Comparison of ENCODE assay signal across 14 cellular contexts in the genomic region with DNA sequence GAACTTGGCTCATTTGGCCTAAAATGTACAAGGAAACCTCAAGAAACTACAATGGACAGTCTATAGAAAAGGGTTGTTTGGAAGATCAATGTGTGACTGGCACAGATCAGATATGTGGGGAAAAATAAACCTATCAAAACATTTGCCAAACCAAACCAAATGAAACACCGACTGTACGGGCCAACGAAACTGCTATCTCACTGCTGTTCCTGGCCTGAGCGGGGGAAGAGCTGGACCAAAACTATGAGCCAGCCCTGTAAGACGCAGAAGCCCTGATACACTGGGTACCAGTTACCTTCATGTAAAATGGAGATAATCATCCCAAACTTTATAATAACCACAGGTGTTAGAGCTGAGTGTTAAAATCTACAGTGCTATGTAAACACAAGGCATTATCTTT. TPM values are rescaled to one million over a fixed set of nuclear protein-coding genes. Genes with fewer than 3 reads are reported as not detected.
A peak's percentile ranks its signal among the peaks of the same experiment; 100 is the strongest.
DNase-seq lines count a peak whose midpoint lies in the region; ATAC-seq, FAIRE-seq and TF ChIP-seq lines count a peak whose summit lies in the region.
"Had no signal": no experiment of that assay in that cellular context is flagged by ENCODE, and none has a peak within 500 bp of the region (broad histone marks: within the 10 kb centered on the region; RNA-seq: fewer than 3 reads in every experiment).

No MANE protein-coding gene starts in this region.

- no peak overlapping the region for H3K4me3 Mint-ChIP-seq in astrocyte (ENCODE audit: unreplicated experiment)
- H3K4me3 Mint-ChIP-seq: activated naive CD8-positive, alpha-beta T cell treated with anti-CD3 and anti-CD28 coated beads, Interleukin-2, amount 10 ng/mL, durations not matched to agents 7 days and 5 days had no signal

- no peaks in the 10 kb centered on the region for H3K9me3 Mint-ChIP-seq in astrocyte (ENCODE audit: unreplicated experiment)
- H3K9me3 Mint-ChIP-seq: activated naive CD8-positive, alpha-beta T cell treated with anti-CD3 and anti-CD28 coated beads, Interleukin-2, amount 10 ng/mL, durations not matched to agents 7 days and 5 days had no signal

- no peak overlapping the region for H3K27ac Mint-ChIP-seq in astrocyte (ENCODE audit: unreplicated experiment)
- H3K27ac Mint-ChIP-seq: activated naive CD8-positive, alpha-beta T cell treated with anti-CD3 and anti-CD28 coated beads, Interleukin-2, amount 10 ng/mL, durations not matched to agents 7 days and 5 days had no signal

- no peaks in the 10 kb centered on the region for H3K9me3 ChIP-seq in left ventricle myocardium inferior (replicated peaks)
- H3K9me3 ChIP-seq in astrocyte (ENCODE audit: insufficient read depth, low read depth, low read length) = no peaks in the 10 kb centered on the region
- no peaks in the 10 kb centered on the region for H3K9me3 ChIP-seq in muscle layer of colon (ENCODE audit: low read length)
- H3K9me3 ChIP-seq in thoracic aorta = no peaks in the 10 kb centered on the region
- H3K9me3 ChIP-seq: esophagus squamous epithelium had no signal

- ATAC-seq in left ventricle myocardium superior = no peak
- no peak for ATAC-seq in thoracic aorta (ENCODE audit: insufficient number of reproducible peaks, low FRiP score, low read depth)
- no peak for ATAC-seq in GM21360 (IDR thresholded peaks at IDR 0.05; ENCODE audit: unreplicated experiment)

- no peak for FAIRE-seq in astrocyte (lab: Jason Lieb, UNC)
- FAIRE-seq: colon had no signal

- H3K9ac ChIP-seq in astrocyte (ENCODE audit: low read length) (no peak overlapping the region), muscle layer of colon (ENCODE audit: low read length) (no peak overlapping the region)

- peaks cover 95% of the 10 kb centered on the region for H4K20me1 ChIP-seq in astrocyte (ENCODE audit: insufficient read depth, low read length)

- intact Hi-C loops in left ventricle myocardium inferior (cut with micrococcal nuclease) (no loop called here), left ventricle myocardium superior (cut with micrococcal nuclease) (loop anchor here (10.0 kb wide), 1 partner anchor 175 kb away; no protein-coding TSS in a partner anchor)

- no peak overlapping the region for H2AFZ ChIP-seq in astrocyte (ENCODE audit: low read depth, low read length)

- no peaks in the 10 kb centered on the region for H3K27me3 Mint-ChIP-seq in astrocyte (ENCODE audit: low read depth, unreplicated experiment)
- H3K27me3 Mint-ChIP-seq: activated naive CD8-positive, alpha-beta T cell treated with anti-CD3 and anti-CD28 coated beads, Interleukin-2, amount 10 ng/mL, durations not matched to agents 7 days and 5 days had no signal

- TF ChIP-seq CTCF in left ventricle myocardium inferior (IDR thresholded peaks at IDR 0.05; ENCODE audit: borderline replicate concordance) (no peak), astrocyte (IDR thresholded peaks at IDR 0.05; ENCODE audit: insufficient read depth, low read depth, low read length) (no peak), thoracic aorta (IDR thresholded peaks at IDR 0.05) (no peak)

- peaks cover 99% of the 10 kb centered on the region for H3K79me2 ChIP-seq in astrocyte (ENCODE audit: insufficient read depth, low read length)

- H3K27me3 ChIP-seq in left ventricle myocardium inferior (ENCODE audit: low read depth) (no peaks in the 10 kb centered on the region), astrocyte (ENCODE audit: insufficient read depth, low read length) (no peaks in the 10 kb centered on the region), muscle layer of colon (ENCODE audit: control insufficient read depth in 1 of 2, insufficient read depth in 2 of 2, low read length in 2 of 2) (no peaks in the 10 kb centered on the region), thoracic aorta (replicated peaks; ENCODE audit: insufficient read depth) (no peaks in the 10 kb centered on the region)
- H3K27me3 ChIP-seq: esophagus squamous epithelium had no signal

- no peak for TF ChIP-seq POLR2A in erythroblast (IDR thresholded peaks at IDR 0.05; ENCODE audit: low read length)

- peaks cover 63% of the 10 kb centered on the region for H3K4me1 Mint-ChIP-seq in astrocyte (ENCODE audit: low read depth, unreplicated experiment)

- DNase-seq in left ventricle myocardium inferior = no peak
- DNase-seq in left ventricle myocardium superior = no peak
- no peak for DNase-seq in astrocyte (ENCODE audit: low read depth)
- no peak for DNase-seq in thoracic aorta (ENCODE audit: low spot score)
- DNase-seq in erythroblast (lab: John Stamatoyannopoulos, UW) = no peak
- DNase-seq in NOMO-1 treated with DMSO at 0.1 percent for 48 hours (lab: John Stamatoyannopoulos, UW; ENCODE audit: unreplicated experiment) = no peak
- DNase-seq: activated naive CD8-positive, alpha-beta T cell treated with anti-CD3 and anti-CD28 coated beads, Interleukin-2, amount 10 ng/mL, durations not matched to agents 7 days and 5 days; esophagus squamous epithelium; NCI-H1417; NCI-H2227 treated with DMSO at 0.1 percent for 48 hours; trophoblast cell had no signal

- H3K4me3 ChIP-seq in left ventricle myocardium inferior (peak overlapping the region; percentile 8), astrocyte (ENCODE audit: insufficient read depth, low read depth, low read length) (no peak overlapping the region), muscle layer of colon (ENCODE audit: low read depth in 1 of 2, low read length in 2 of 2) (no peak overlapping the region), thoracic aorta (peak overlapping the region; percentile 1)
- H3K4me3 ChIP-seq: esophagus squamous epithelium had no signal

- H3K4me1 ChIP-seq in left ventricle myocardium inferior = peaks cover 99% of the 10 kb centered on the region
- H3K4me1 ChIP-seq in astrocyte (ENCODE audit: insufficient read depth, low read length) = peaks cover 64% of the 10 kb centered on the region
- H3K4me1 ChIP-seq in muscle layer of colon (ENCODE audit: insufficient read depth, low read length) = peaks cover 90% of the 10 kb centered on the region
- H3K4me1 ChIP-seq in thoracic aorta (ENCODE audit: control insufficient read depth in 1 of 2, low read depth in 2 of 2) = peaks cover 51 to 97% of the 10 kb centered on the region in 2 donors

- H3K36me3 Mint-ChIP-seq in astrocyte (ENCODE audit: low read depth, unreplicated experiment) = peaks cover 31% of the 10 kb centered on the region

- H3K36me3 ChIP-seq in left ventricle myocardium inferior (no peaks in the 10 kb centered on the region), astrocyte (ENCODE audit: insufficient read depth, low read length) (peaks cover 48% of the 10 kb centered on the region), muscle layer of colon (ENCODE audit: insufficient read depth, low read length) (peaks cover 7% of the 10 kb centered on the region), thoracic aorta (no peaks in the 10 kb centered on the region)

- H3K27ac ChIP-seq in left ventricle myocardium inferior (replicated peaks) (peak overlapping the region; percentile 98), astrocyte (ENCODE audit: low read depth, low read length) (no peak overlapping the region), muscle layer of colon (ENCODE audit: low read depth, low read length) (peak overlapping the region; percentile 31), thoracic aorta (peak overlapping the region; percentile 51 to 67)

- H3K4me2 ChIP-seq in astrocyte (ENCODE audit: low read length) = peak overlapping the region; percentile 72

RNA-seq across cellular contexts. Expression of gene CDC42EP3, which starts 11.7 kb away (rescaled TPM):
- 81.9 TPM for total RNA-seq in left ventricle myocardium inferior
- total RNA-seq in left ventricle myocardium superior = 89.5 TPM
- total RNA-seq in astrocyte = 94.3 and 102 TPM in 2 replicates
- total RNA-seq in thoracic aorta = 10 to 100 TPM; 42.2 to 57.4 TPM

Comparison
In these comparisons a context has a peak if more than half of its experiments do, and no peak if none do; other contexts are left out.
1. H3K4me3 ChIP-seq: peak in left ventricle myocardium inferior (single experiment) and thoracic aorta (single experiment); none in astrocyte (single experiment) and muscle layer of colon (0 of 2).